10 cellular contexts compared by ENCODE assay signal in genomic region chr4:52015366-52015765, GRCh38. TPM values are rescaled to one million over a fixed set of nuclear protein-coding genes. Genes with fewer than 3 reads are reported as not detected.
DNase-seq lines count a peak whose midpoint lies in the region; ATAC-seq, FAIRE-seq and TF ChIP-seq lines count a peak whose summit lies in the region.
"Had no signal": no experiment of that assay in that cellular context is flagged by ENCODE, and none has a peak within 500 bp of the region (broad histone marks: within the 10 kb centered on the region; RNA-seq: fewer than 3 reads in every experiment).

No MANE protein-coding gene starts in this region.

- ATAC-seq in right lobe of liver (peak; percentile 77 to 79 (median 78)), upper lobe of left lung (ENCODE audit: low FRiP score in 2 of 2) (no peak)

- no peaks in the 10 kb centered on the region for H3K4me1 ChIP-seq in right lobe of liver
- no peaks in the 10 kb centered on the region for H3K4me1 ChIP-seq in upper lobe of left lung

- 36% methylated on average over 7 of the region's 7 CpGs for WGBS in right lobe of liver (ENCODE audit: insufficient coverage, low coverage, low lambda C conversion rate, missing lambda C conversion rate)
- WGBS in upper lobe of left lung, 2 donors, result 72 to 87% methylated on average over 7 of the region's 7 CpGs

- no peak for FAIRE-seq in GM12892 (lab: Jason Lieb, UNC)
- FAIRE-seq: urothelium cell line had no signal

- DNase-seq in DMS114 treated with DMSO at 0.1 percent for 48 hours (lab: John Stamatoyannopoulos, UW; ENCODE audit: unreplicated experiment) (peak; percentile 8), MV-4-11 (lab: John Stamatoyannopoulos, UW) (peak; percentile 49), amniotic epithelial cell (ENCODE audit: low read depth) (peak; percentile 40), right lobe of liver (no peak), upper lobe of left lung (no peak), GM12892 (ENCODE audit: insufficient read length) (no peak), NCI-H2029 (lab: John Stamatoyannopoulos, UW) (no peak), kidney glomerular epithelial cell (lab: John Stamatoyannopoulos, UW) (no peak)

- TF ChIP-seq CTCF in right lobe of liver (IDR thresholded peaks at IDR 0.05) (peak in 3 of 4 donors; percentile 37 to 46 (median 38)), upper lobe of left lung (IDR thresholded peaks at IDR 0.05) (no peak)

- H3K27me3 ChIP-seq in right lobe of liver (no peaks in the 10 kb centered on the region), upper lobe of left lung (no peaks in the 10 kb centered on the region)

- H3K4me3 ChIP-seq in right lobe of liver (no peak overlapping the region), upper lobe of left lung (no peak overlapping the region)

- no peak for TF ChIP-seq EP300 in upper lobe of left lung (IDR thresholded peaks at IDR 0.05)

- H3K9me3 ChIP-seq in right lobe of liver (no peaks in the 10 kb centered on the region), upper lobe of left lung (no peaks in the 10 kb centered on the region)

- intact Hi-C loops in right lobe of liver (cut with DNase I), result loop anchor here in 1 of 2 donors (10.0 kb wide), 1 partner anchor 131 kb away; no protein-coding TSS in a partner anchor

- H3K27ac ChIP-seq in right lobe of liver (no peak overlapping the region), upper lobe of left lung (no peak overlapping the region)

- no peak for TF ChIP-seq POLR2A in right lobe of liver (IDR thresholded peaks at IDR 0.05)
- no peak for TF ChIP-seq POLR2A in upper lobe of left lung (IDR thresholded peaks at IDR 0.05)
- TF ChIP-seq POLR2A in GM12892 (IDR thresholded peaks at IDR 0.05; ENCODE audit: low read depth, low read length), result no peak

- H3K36me3 ChIP-seq in right lobe of liver (no peaks in the 10 kb centered on the region), upper lobe of left lung (no peaks in the 10 kb centered on the region)

RNA-seq across cellular contexts. Expression of gene LRRC66, which starts 4.8 kb away (rescaled TPM):
- under 1 TPM; 0.05 to 0.35 (median 0.09) TPM for total RNA-seq in right lobe of liver
- under 1 TPM in 4 of 6 donors, not detected in 2; 0.06 to 0.79 (median 0.29) TPM for total RNA-seq in upper lobe of left lung
- not detected for polyA plus RNA-seq in GM12892 (2012; ENCODE audit: missing spikeins)
- total RNA-seq: Daoy had no signal

RNA-seq across cellular contexts. Expression of gene SGCB, which starts 22.7 kb away (rescaled TPM):
- total RNA-seq in right lobe of liver (10 to 100 TPM in 3 of 6 experiments, 1 to 10 TPM in 3; 5.7 to 17.3 (median 8.3) TPM), upper lobe of left lung (10 to 100 TPM in 4 of 6 donors, 1 to 10 TPM in 2; 6.2 to 30.3 (median 15.4) TPM)
- polyA plus RNA-seq in GM12892 (2012; ENCODE audit: missing spikeins), result 4.2 TPM

RNA-seq across cellular contexts. Expression of gene SPATA18, which starts 35.7 kb away (rescaled TPM):
- 1 to 10 TPM; 1.6 to 2.9 (median 2.3) TPM for total RNA-seq in right lobe of liver
- total RNA-seq in upper lobe of left lung, result 10 to 100 TPM in 5 of 6 donors, 1 to 10 TPM in 1; 8.1 to 55.2 (median 15.1) TPM
- polyA plus RNA-seq in GM12892 (2012; ENCODE audit: missing spikeins), result 2.2 TPM
- total RNA-seq: Daoy had no signal

Comparison
In these comparisons a context has a peak if more than half of its experiments do, and no peak if none do; other contexts are left out.
1. DNase-seq: peak in DMS114 treated with DMSO at 0.1 percent for 48 hours (single experiment), MV-4-11 (single experiment) and amniotic epithelial cell (single experiment); none in right lobe of liver (0 of 3), upper lobe of left lung (0 of 2), GM12892 (single experiment), NCI-H2029 (single experiment) and kidney glomerular epithelial cell (single experiment).
2. ATAC-seq: peak in right lobe of liver (4 of 4); none in upper lobe of left lung (0 of 2).
3. CTCF ChIP-seq: peak in right lobe of liver (3 of 4); none in upper lobe of left lung (0 of 6).